In the genomic region with DNA sequence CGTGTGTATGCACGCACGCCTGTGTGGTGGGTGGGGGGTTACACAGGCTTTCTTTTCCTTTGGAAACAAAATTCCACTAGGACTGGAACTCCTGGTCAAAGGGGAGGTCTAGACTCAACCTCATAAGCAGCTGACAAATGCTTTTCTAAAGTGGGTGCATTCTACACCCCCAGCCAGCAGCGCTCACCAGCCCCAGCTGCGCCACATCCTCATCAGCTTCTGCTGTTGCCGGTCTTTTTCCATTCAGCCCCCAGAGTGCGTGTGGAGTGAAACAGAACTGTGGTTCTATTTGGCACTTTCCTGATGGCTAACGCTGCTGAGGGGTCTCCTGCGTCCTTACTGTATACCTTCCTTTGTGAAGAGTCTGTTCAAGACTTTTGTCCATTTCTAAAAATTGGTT, we compare ENCODE assay signal across 35 cellular contexts.
"Had no signal": no experiment of that assay in that cellular context is flagged by ENCODE, and none has a peak within 500 bp of the region (broad histone marks: within the 10 kb centered on the region; RNA-seq: fewer than 3 reads in every experiment).

No MANE protein-coding gene starts in this region.

- H3K4me3 Mint-ChIP-seq: activated CD4-positive, alpha-beta T cell treated with anti-CD3 and anti-CD28 coated beads for 36 hours; activated CD4-positive, alpha-beta T cell treated with anti-CD3 and anti-CD28 coated beads, Interleukin-2, amount 10 ng/mL, durations not matched to agents 7 days and 5 days; activated CD8-positive, alpha-beta T cell treated with anti-CD3 and anti-CD28 coated beads, Interleukin-2, amount 10 ng/mL, durations not matched to agents 7 days and 5 days; activated naive CD4-positive, alpha-beta T cell treated with anti-CD3 and anti-CD28 coated beads, Interleukin-2, amount 50 U/mL, for 24 hours; activated naive CD8-positive, alpha-beta T cell treated with anti-CD3 and anti-CD28 coated beads, Interleukin-2, amount 10 ng/mL, durations not matched to agents 7 days and 5 days; activated T-cell treated with anti-CD3 and anti-CD28 coated beads, Interleukin-2, amount 50 U/mL, for 24 hours; T-helper 1 cell treated with Interleukin-12 subunit alpha and Interleukin-12 subunit beta and Interleukin-4 antibody, amounts not matched to agents 30 μg/mL and 1 μg/mL, for 36 hours; T-helper 2 cell treated with Interferon-gamma antibody and Interleukin-4, amounts not matched to agents 5 μg/mL and 100 μg/mL, for 36 hours; WTC11 had no signal

- H3K27ac Mint-ChIP-seq: activated CD4-positive, alpha-beta T cell treated with anti-CD3 and anti-CD28 coated beads for 36 hours; activated CD4-positive, alpha-beta T cell treated with anti-CD3 and anti-CD28 coated beads, Interleukin-2, amount 10 ng/mL, durations not matched to agents 7 days and 5 days; activated CD8-positive, alpha-beta T cell treated with anti-CD3 and anti-CD28 coated beads, Interleukin-2, amount 10 ng/mL, durations not matched to agents 7 days and 5 days; activated naive CD4-positive, alpha-beta T cell treated with anti-CD3 and anti-CD28 coated beads, Interleukin-2, amount 50 U/mL, for 24 hours; activated naive CD8-positive, alpha-beta T cell treated with anti-CD3 and anti-CD28 coated beads, Interleukin-2, amount 10 ng/mL, durations not matched to agents 7 days and 5 days; activated T-cell treated with anti-CD3 and anti-CD28 coated beads, Interleukin-2, amount 50 U/mL, for 24 hours; activated T-helper 2 cell treated with anti-CD3 and anti-CD28 coated beads, Interferon-gamma antibody, Interleukin-2, Interleukin-4, amounts not matched to agents 10 μg/mL and 5 μg/mL and 100 μg/mL, durations not matched to agents 14 hours and 24 hours and 36 hours; T-helper 1 cell treated with Interleukin-12 subunit alpha and Interleukin-12 subunit beta and Interleukin-4 antibody, amounts not matched to agents 30 μg/mL and 1 μg/mL, for 36 hours; T-helper 2 cell treated with Interferon-gamma antibody and Interleukin-4, amounts not matched to agents 5 μg/mL and 100 μg/mL, for 36 hours had no signal

- H3K9me3 ChIP-seq: ascending aorta, breast epithelium, MG63, SJSA1, SK-N-SH had no signal

- H3K36me3 ChIP-seq: ascending aorta, breast epithelium, MG63 had no signal

- H3K9me3 Mint-ChIP-seq: activated CD4-positive, alpha-beta T cell treated with anti-CD3 and anti-CD28 coated beads, Interleukin-2, amount 10 ng/mL, durations not matched to agents 7 days and 5 days; activated naive CD4-positive, alpha-beta T cell treated with anti-CD3 and anti-CD28 coated beads, Interleukin-2, amount 50 U/mL, for 24 hours; activated naive CD8-positive, alpha-beta T cell treated with anti-CD3 and anti-CD28 coated beads, Interleukin-2, amount 10 ng/mL, durations not matched to agents 7 days and 5 days; activated T-cell treated with anti-CD3 and anti-CD28 coated beads, Interleukin-2, amount 50 U/mL, for 24 hours; activated T-helper 2 cell treated with anti-CD3 and anti-CD28 coated beads, Interferon-gamma antibody, Interleukin-2, Interleukin-4, amounts not matched to agents 10 μg/mL and 5 μg/mL and 100 μg/mL, durations not matched to agents 14 hours and 24 hours and 36 hours; T-helper 1 cell treated with Interleukin-12 subunit alpha and Interleukin-12 subunit beta and Interleukin-4 antibody, amounts not matched to agents 30 μg/mL and 1 μg/mL, for 36 hours; T-helper 2 cell treated with Interferon-gamma antibody and Interleukin-4, amounts not matched to agents 5 μg/mL and 100 μg/mL, for 36 hours; WTC11 had no signal

- DNase-seq: activated CD4-positive, alpha-beta T cell treated with anti-CD3 and anti-CD28 coated beads for 36 hours; activated CD4-positive, alpha-beta T cell treated with anti-CD3 and anti-CD28 coated beads, Interleukin-2, amount 10 ng/mL, durations not matched to agents 7 days and 5 days; activated CD4-positive, alpha-beta T cell treated with anti-CD3 and anti-CD28 coated beads, Interleukin-2, amount 50 U/mL, for 48 hours; activated CD8-positive, alpha-beta T cell treated with anti-CD3 and anti-CD28 coated beads, Interleukin-2, amount 10 ng/mL, durations not matched to agents 7 days and 5 days; activated gamma-delta T cell; activated naive CD4-positive, alpha-beta T cell treated with Interleukin-2 at 50 U/mL for 16 hours; activated naive CD8-positive, alpha-beta T cell treated with anti-CD3 and anti-CD28 coated beads, Interleukin-2, amount 10 ng/mL, durations not matched to agents 7 days and 5 days; activated T-cell treated with anti-CD3 and anti-CD28 coated beads, Interleukin-2, amount 50 U/mL, for 24 hours; amygdala; Kasumi-1; KG1; MG63; NCI-H1048; NCI-H1105 treated with DMSO at 0.1 percent for 48 hours; NCI-H1436; NCI-H1694; NCI-H1930; NCI-H2081 treated with DMSO at 0.1 percent for 48 hours; NCI-H226; NCI-H446 treated with DMSO at 0.1 percent for 48 hours; NCI-H524 treated with DMSO at 0.1 percent for 48 hours; NCI-H748 treated with DMSO at 0.1 percent for 48 hours; NK-92 treated with Interleukin-12 subunit alpha and Interleukin-12 subunit beta, amount 100 ng/mL, for 24 hours; PC-3; SHP77 treated with DMSO at 0.1 percent for 48 hours; SK-N-SH had no signal

- ATAC-seq: activated CD4-positive, alpha-beta T cell treated with anti-CD3 and anti-CD28 coated beads for 36 hours; activated CD4-positive, CD25-positive, alpha-beta regulatory T cell treated with anti-CD3 and anti-CD28 coated beads, Interleukin-2, amount 50 U/mL, for 24 hours; activated CD8-positive, alpha-beta T cell treated with anti-CD3 and anti-CD28 coated beads, Interleukin-2, amount 10 ng/mL, durations not matched to agents 7 days and 5 days; PC-3; WTC11 had no signal

- H3K36me3 Mint-ChIP-seq: activated naive CD4-positive, alpha-beta T cell treated with anti-CD3 and anti-CD28 coated beads, Interleukin-2, amount 50 U/mL, for 24 hours; activated naive CD8-positive, alpha-beta T cell treated with anti-CD3 and anti-CD28 coated beads, Interleukin-2, amount 10 ng/mL, durations not matched to agents 7 days and 5 days; WTC11 had no signal

- H3K27me3 ChIP-seq: ascending aorta, breast epithelium, MG63, SJSA1 had no signal

- H3K4me1 Mint-ChIP-seq: activated CD4-positive, alpha-beta T cell treated with anti-CD3 and anti-CD28 coated beads for 36 hours; activated CD4-positive, alpha-beta T cell treated with anti-CD3 and anti-CD28 coated beads, Interleukin-2, amount 10 ng/mL, durations not matched to agents 7 days and 5 days; activated naive CD4-positive, alpha-beta T cell treated with anti-CD3 and anti-CD28 coated beads, Interleukin-2, amount 50 U/mL, for 24 hours; activated naive CD8-positive, alpha-beta T cell treated with anti-CD3 and anti-CD28 coated beads, Interleukin-2, amount 10 ng/mL, durations not matched to agents 7 days and 5 days had no signal

- H3K27me3 Mint-ChIP-seq: activated CD4-positive, alpha-beta T cell treated with anti-CD3 and anti-CD28 coated beads for 36 hours; activated CD4-positive, alpha-beta T cell treated with anti-CD3 and anti-CD28 coated beads, Interleukin-2, amount 10 ng/mL, durations not matched to agents 7 days and 5 days; activated naive CD4-positive, alpha-beta T cell treated with anti-CD3 and anti-CD28 coated beads, Interleukin-2, amount 50 U/mL, for 24 hours; activated naive CD8-positive, alpha-beta T cell treated with anti-CD3 and anti-CD28 coated beads, Interleukin-2, amount 10 ng/mL, durations not matched to agents 7 days and 5 days; activated T-cell treated with anti-CD3 and anti-CD28 coated beads, Interleukin-2, amount 50 U/mL, for 24 hours had no signal

- H3K27ac ChIP-seq: ascending aorta, breast epithelium, SJSA1 had no signal

- H3K4me3 ChIP-seq: ascending aorta, breast epithelium, MG63, SJSA1 had no signal
